In the genomic region with DNA sequence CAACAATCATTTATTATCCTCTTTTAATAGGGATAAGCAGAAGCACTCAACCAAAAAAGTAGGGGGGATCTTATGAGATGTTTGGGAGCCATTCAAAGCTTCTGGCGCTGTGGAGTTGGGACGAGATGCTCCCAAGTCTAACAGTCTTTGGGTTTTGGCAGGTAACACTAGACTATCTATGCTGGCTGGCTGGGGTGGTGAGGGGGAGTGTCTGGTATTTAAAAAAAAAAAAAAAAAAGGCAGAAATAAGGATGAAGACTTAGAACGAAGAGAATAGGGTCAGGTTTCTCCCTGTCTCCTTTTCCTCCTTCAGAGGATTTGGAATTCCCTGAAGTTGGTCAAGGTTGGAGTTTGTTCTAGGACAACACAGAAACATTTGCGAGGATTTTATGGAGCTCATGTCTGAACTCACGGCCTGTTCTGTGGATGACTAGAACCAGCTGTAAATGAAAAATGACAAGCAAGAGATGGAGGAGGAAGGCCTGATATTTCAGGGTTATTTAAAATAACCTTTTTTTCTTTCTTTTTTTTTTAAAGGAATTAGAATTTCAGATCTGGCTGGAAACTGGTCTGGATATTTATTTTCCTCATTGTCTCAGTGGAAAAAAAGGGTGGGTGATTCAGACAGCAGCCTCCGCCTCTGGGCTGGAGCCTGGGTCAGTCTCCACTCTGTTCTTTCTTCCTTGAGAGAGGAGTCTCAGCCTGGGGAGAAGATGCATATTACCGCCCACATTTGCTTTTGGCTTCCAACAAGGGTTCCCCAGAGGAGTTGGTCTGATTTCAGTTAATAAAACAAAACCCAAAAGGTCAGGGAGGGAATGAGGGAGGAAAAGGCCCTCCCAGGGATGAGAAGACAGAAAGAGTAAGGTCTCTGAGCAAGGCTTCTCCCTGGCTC, we compare ENCODE assay signal across 11 cellular contexts.
DNase-seq lines count a peak whose midpoint lies in the region; ATAC-seq, FAIRE-seq and TF ChIP-seq lines count a peak whose summit lies in the region.
"Had no signal": no experiment of that assay in that cellular context is flagged by ENCODE, and none has a peak within 500 bp of the region (broad histone marks: within the 10 kb centered on the region; RNA-seq: fewer than 3 reads in every experiment).

No MANE protein-coding gene starts in this region.

- H3K4me3 ChIP-seq in choroid plexus epithelial cell (ENCODE audit: low read depth, low read length), result no peak overlapping the region
- no peak overlapping the region for H3K4me3 ChIP-seq in left ventricle myocardium inferior
- H3K4me3 ChIP-seq in psoas muscle, result no peak overlapping the region
- no peak overlapping the region for H3K4me3 ChIP-seq in vagina
- H3K4me3 ChIP-seq: SJSA1 had no signal

- intact Hi-C loops in left ventricle myocardium inferior (cut with micrococcal nuclease), result no loop called here
- intact Hi-C loops in psoas muscle (cut with DNase I), result no loop called here
- intact Hi-C loops in vagina (cut with DNase I), result no loop called here

- WGBS in psoas muscle, 3 donors, result 46 to 67% (median 56%) methylated on average over 7 of the region's 7 CpGs

- no peak for TF ChIP-seq CTCF in choroid plexus epithelial cell (conservative IDR thresholded peaks at IDR 0.05; ENCODE audit: low read depth, low read length)
- no peak for TF ChIP-seq CTCF in left ventricle myocardium inferior (IDR thresholded peaks at IDR 0.05; ENCODE audit: borderline replicate concordance)
- no peak for TF ChIP-seq CTCF in psoas muscle (IDR thresholded peaks at IDR 0.05)
- no peak for TF ChIP-seq CTCF in vagina (IDR thresholded peaks at IDR 0.05)

- peaks cover 18% of the 10 kb centered on the region for H3K36me3 ChIP-seq in left ventricle myocardium inferior
- H3K36me3 ChIP-seq in psoas muscle (ENCODE audit: insufficient read depth in 1 of 2, low read depth in 1 of 2), result no peaks in the 10 kb centered on the region
- peaks cover 0 to 8% of the 10 kb centered on the region in 2 donors for H3K36me3 ChIP-seq in vagina
- H3K36me3 ChIP-seq: SJSA1 had no signal

- H3K27me3 ChIP-seq in left ventricle myocardium inferior (ENCODE audit: low read depth) (no peaks in the 10 kb centered on the region), psoas muscle (ENCODE audit: insufficient read depth in 3 of 3, low read length in 2 of 3) (no peaks in the 10 kb centered on the region), vagina (no peaks in the 10 kb centered on the region)
- H3K27me3 ChIP-seq: SJSA1 had no signal

- H3K9me3 ChIP-seq in left ventricle myocardium inferior (replicated peaks), result peaks cover 14% of the 10 kb centered on the region
- H3K9me3 ChIP-seq in psoas muscle, result no peaks in the 10 kb centered on the region
- no peaks in the 10 kb centered on the region for H3K9me3 ChIP-seq in vagina
- H3K9me3 ChIP-seq: SJSA1 had no signal

- DNase-seq in choroid plexus epithelial cell (ENCODE audit: low read depth) (peak; percentile 36), left ventricle myocardium inferior (peak; percentile 51), psoas muscle (peak; percentile 39 to 59), vagina (ENCODE audit: extremely low spot score in 2 of 2) (peak in 1 of 2 donors; percentile 89), frontal cortex (ENCODE audit: low spot score in 2 of 2) (no peak), SW 1271 (lab: John Stamatoyannopoulos, UW) (no peak)
- DNase-seq: NCI-H1436 treated with DMSO at 0.1 percent for 48 hours had no signal

- ATAC-seq in psoas muscle (peak in 3 of 4 donors; percentile 51 to 60 (median 56)), GM18873 (IDR thresholded peaks at IDR 0.05; ENCODE audit: low FRiP score, unreplicated experiment) (no peak)
- ATAC-seq: activated CD4-positive, CD25-positive, alpha-beta regulatory T cell treated with anti-CD3 and anti-CD28 coated beads, Interleukin-2, amount 50 U/mL, for 24 hours had no signal

- no peak for TF ChIP-seq POLR2A in vagina (IDR thresholded peaks at IDR 0.05)

- no peak for FAIRE-seq in frontal cortex (lab: Jason Lieb, UNC)
- FAIRE-seq: H54 had no signal

- H3K27ac ChIP-seq in left ventricle myocardium inferior (replicated peaks) (peak overlapping the region; percentile 76), psoas muscle (peak overlapping the region; percentile 5), vagina (peak overlapping the region; percentile 53)
- H3K27ac ChIP-seq: SJSA1 had no signal

- H3K4me1 ChIP-seq in left ventricle myocardium inferior (peaks cover 33% of the 10 kb centered on the region), psoas muscle (no peaks in the 10 kb centered on the region), vagina (peaks cover 14% of the 10 kb centered on the region)
- H3K4me1 ChIP-seq: SJSA1 had no signal

Comparison
In these comparisons a context has a peak if more than half of its experiments do, and no peak if none do; other contexts are left out.
1. DNase-seq: peak in choroid plexus epithelial cell (single experiment), left ventricle myocardium inferior (single experiment) and psoas muscle (2 of 2); none in frontal cortex (0 of 2) and SW 1271 (0 of 2).
2. H3K27ac ChIP-seq: peak in every context shown above with its lines; median percentile 76 in left ventricle myocardium inferior; 53 in vagina; 5 in psoas muscle.